23 cellular contexts compared by ENCODE assay signal in the genomic region with DNA sequence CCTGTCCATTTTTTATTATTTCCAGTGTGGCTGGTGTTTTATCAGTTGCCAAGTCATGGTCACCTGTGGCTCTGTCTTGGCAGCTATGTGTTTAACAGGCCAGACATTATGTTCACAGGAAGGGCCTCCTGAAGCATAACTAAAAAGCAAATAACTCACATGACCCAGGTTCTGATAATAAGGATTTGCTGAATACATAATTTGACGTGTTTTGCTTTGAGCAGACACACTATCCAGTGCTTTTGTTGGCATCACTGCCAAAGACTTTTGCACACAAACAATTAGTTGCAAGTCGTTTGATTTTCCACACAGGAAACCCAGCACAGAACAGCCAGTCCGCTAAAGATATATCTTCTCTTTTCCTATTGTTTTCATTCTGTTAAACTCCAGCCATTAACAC.
A peak's percentile ranks its signal among the peaks of the same experiment; 100 is the strongest.
DNase-seq lines count a peak whose midpoint lies in the region; ATAC-seq, FAIRE-seq and TF ChIP-seq lines count a peak whose summit lies in the region.
"Had no signal": no experiment of that assay in that cellular context is flagged by ENCODE, and none has a peak within 500 bp of the region (broad histone marks: within the 10 kb centered on the region; RNA-seq: fewer than 3 reads in every experiment).

No MANE protein-coding gene starts in this region.

- H3K27me3 ChIP-seq in right lobe of liver, result no peaks in the 10 kb centered on the region
- no peaks in the 10 kb centered on the region for H3K27me3 ChIP-seq in HepG2 (ENCODE audit: control insufficient read depth in 1 of 2, insufficient read depth in 2 of 2, low read length in 2 of 2)
- H3K27me3 ChIP-seq in body of pancreas, result no peaks in the 10 kb centered on the region
- H3K27me3 ChIP-seq: ascending aorta, SJSA1, suprapubic skin had no signal

- H3K27ac ChIP-seq in right lobe of liver, result no peak overlapping the region
- no peak overlapping the region for H3K27ac ChIP-seq in HepG2 (ENCODE audit: extremely low read length, insufficient read depth, low read length)
- peak overlapping the region in 3 of 4 donors; percentile 17 to 40 (median 35) for H3K27ac ChIP-seq in body of pancreas
- H3K27ac ChIP-seq: ascending aorta, SJSA1, suprapubic skin had no signal

- TF ChIP-seq POLR2A in right lobe of liver (IDR thresholded peaks at IDR 0.05) (no peak), HepG2 (IDR thresholded peaks at IDR 0.05; ENCODE audit: insufficient read depth in 1 of 2, low read depth in 2 of 2, low read length in 2 of 2) (no peak), body of pancreas (IDR thresholded peaks at IDR 0.05) (no peak)

- H3K4me2 ChIP-seq in HepG2 (ENCODE audit: low read depth, low read length), result no peak overlapping the region

- TF ChIP-seq CTCF in right lobe of liver (IDR thresholded peaks at IDR 0.05) (no peak), HepG2 (CRISPR knock-in tag; IDR thresholded peaks at IDR 0.05) (no peak), body of pancreas (IDR thresholded peaks at IDR 0.05) (no peak)

- WGBS in right lobe of liver (ENCODE audit: insufficient coverage, low coverage, low lambda C conversion rate, missing lambda C conversion rate), result 40% methylated on average over 3 of the region's 3 CpGs
- WGBS in HepG2 (ENCODE audit: low lambda C conversion rate), result 22% methylated on average over 3 of the region's 3 CpGs
- WGBS in body of pancreas, 2 donors, result 20 to 29% methylated on average over 3 of the region's 3 CpGs

- TF ChIP-seq EP300 in HepG2 (IDR thresholded peaks at IDR 0.05; ENCODE audit: low read depth in 2 of 2, low read length in 2 of 2), result no peak
- TF ChIP-seq EP300 in HepG2 (CRISPR knock-in tag; IDR thresholded peaks at IDR 0.05; ENCODE audit: borderline replicate concordance), result no peak

- H3K36me3 Mint-ChIP-seq in activated T-cell treated with anti-CD3 and anti-CD28 coated beads, Interleukin-2, amount 50 U/mL, for 72 hours (ENCODE audit: insufficient read depth in 2 of 2), result no peaks in the 10 kb centered on the region
- H3K36me3 Mint-ChIP-seq: CD8-positive, alpha-beta T cell; mesothelial cell of epicardium had no signal

- H2AFZ ChIP-seq in HepG2 (ENCODE audit: low read length), result no peak overlapping the region

- no peak overlapping the region for H3K4me3 ChIP-seq in right lobe of liver
- H3K4me3 ChIP-seq in HepG2 (replicated peaks in 1 of 3; ENCODE audit: insufficient read depth in 1 of 3, low read depth in 2 of 3, low read length in 3 of 3), result no peak overlapping the region
- H3K4me3 ChIP-seq in body of pancreas, result no peak overlapping the region
- H3K4me3 ChIP-seq: ascending aorta, SJSA1, suprapubic skin had no signal

- H3K4me1 ChIP-seq in right lobe of liver, result no peaks in the 10 kb centered on the region
- no peaks in the 10 kb centered on the region for H3K4me1 ChIP-seq in HepG2 (ENCODE audit: insufficient read depth, low read length)
- peaks cover 7% of the 10 kb centered on the region for H3K4me1 ChIP-seq in body of pancreas
- H3K4me1 ChIP-seq: ascending aorta, SJSA1 had no signal

- no peak for FAIRE-seq in HepG2 (lab: Jason Lieb, UNC)
- FAIRE-seq: keratinocyte had no signal

- H3K79me2 ChIP-seq in HepG2 (ENCODE audit: insufficient read depth, low read length), result no peaks in the 10 kb centered on the region

- H3K36me3 ChIP-seq in right lobe of liver (no peaks in the 10 kb centered on the region), HepG2 (replicated peaks in 1 of 2; ENCODE audit: control insufficient read depth in 1 of 2, insufficient read depth in 2 of 2, low read length in 2 of 2) (no peaks in the 10 kb centered on the region), body of pancreas (replicated peaks in 1 of 2; ENCODE audit: insufficient read depth in 1 of 2, low read depth in 2 of 2) (no peaks in the 10 kb centered on the region)
- H3K36me3 ChIP-seq: ascending aorta, SJSA1, suprapubic skin had no signal

- H3K27ac Mint-ChIP-seq in activated T-cell treated with anti-CD3 and anti-CD28 coated beads, Interleukin-2, amount 50 U/mL, for 72 hours, result no peak overlapping the region
- H3K27ac Mint-ChIP-seq: CD8-positive, alpha-beta T cell; dendritic cell treated with granulocyte-macrophage colony-stimulating factor and Interleukin-4, amounts not matched to agents 40 ng/mL and 50 ng/mL, for 4 days; H9; mesothelial cell of epicardium had no signal

- peaks cover 6% of the 10 kb centered on the region for H3K27me3 Mint-ChIP-seq in activated T-cell treated with anti-CD3 and anti-CD28 coated beads, Interleukin-2, amount 50 U/mL, for 72 hours (ENCODE audit: low read depth)
- H3K27me3 Mint-ChIP-seq: dendritic cell treated with granulocyte-macrophage colony-stimulating factor and Interleukin-4, amounts not matched to agents 40 ng/mL and 50 ng/mL, for 4 days had no signal

- no peaks in the 10 kb centered on the region for H3K4me1 Mint-ChIP-seq in activated T-cell treated with anti-CD3 and anti-CD28 coated beads, Interleukin-2, amount 50 U/mL, for 72 hours (ENCODE audit: low read depth)

- no peak overlapping the region for H3K4me3 Mint-ChIP-seq in activated T-cell treated with anti-CD3 and anti-CD28 coated beads, Interleukin-2, amount 50 U/mL, for 72 hours
- H3K4me3 Mint-ChIP-seq: CD8-positive, alpha-beta T cell; dendritic cell treated with granulocyte-macrophage colony-stimulating factor and Interleukin-4, amounts not matched to agents 40 ng/mL and 50 ng/mL, for 4 days; H9; mesothelial cell of epicardium; neural crest cell had no signal

- H4K20me1 ChIP-seq in HepG2 (ENCODE audit: insufficient read depth, low read length), result no peaks in the 10 kb centered on the region

- BruUV-seq in HepG2 (replicated peaks; lab: Mats Ljungman, UMichigan), result no TSS peak

- in situ Hi-C loops in HepG2 (cut with HindIII; ENCODE audit: extremely low pct_ligation_motif_present, low pct_unique_long_range_greater_than_20kb), result no loop called here

- POLR2A ChIA-PET in HepG2 (lab: Yijun Ruan, JAX), result no interaction called here

- CTCF ChIA-PET in HepG2 (lab: Yijun Ruan, JAX; ENCODE audit: low intra/inter-chr PET ratio, low total read pairs), result no interaction called here

- no peaks in the 10 kb centered on the region for H3K9me3 Mint-ChIP-seq in activated T-cell treated with anti-CD3 and anti-CD28 coated beads, Interleukin-2, amount 50 U/mL, for 72 hours
- H3K9me3 Mint-ChIP-seq: CD8-positive, alpha-beta T cell; dendritic cell treated with granulocyte-macrophage colony-stimulating factor and Interleukin-4, amounts not matched to agents 40 ng/mL and 50 ng/mL, for 4 days; H9; mesothelial cell of epicardium; neural crest cell had no signal

- H3K9ac ChIP-seq in HepG2 (ENCODE audit: insufficient read depth, low read depth, low read length), result no peak overlapping the region

- intact Hi-C loops in right lobe of liver (cut with DNase I) (no loop called here), HepG2 (cut with micrococcal nuclease; ENCODE audit: unreplicated experiment) (no loop called here), body of pancreas (cut with DNase I) (no loop called here)

- DNase-seq in right lobe of liver (no peak), HepG2 (ENCODE audit: low spot score) (no peak), body of pancreas (peak in 3 of 4 donors; percentile 60 to 72 (median 61)), lung microvascular endothelial cell (ENCODE audit: low read depth in 2 of 2) (peak; percentile 83 to 99), COLO829 (ENCODE audit: low spot score) (no peak), NCI-H82 (lab: John Stamatoyannopoulos, UW) (no peak), NCI-H2029 treated with DMSO at 0.1 percent for 48 hours (lab: John Stamatoyannopoulos, UW) (no peak)
- DNase-seq in activated T-cell treated with anti-CD3 and anti-CD28 coated beads, Interleukin-2, amount 50 U/mL, for 72 hours, result no peak
- DNase-seq: activated naive CD4-positive, alpha-beta T cell; CD8-positive, alpha-beta T cell; H9; NCI-H1105; NCI-H446 treated with DMSO at 0.1 percent for 48 hours; stimulated activated CD4-positive, alpha-beta T cell treated with anti-CD3 and anti-CD28 coated beads, Interleukin-4, amount 100 ng/mL, for 1 hour; stimulated activated CD8-positive, alpha-beta memory T cell treated with anti-CD3 and anti-CD28 coated beads, Interleukin-4, amount 100 ng/mL, for 48 hours; T-helper 9 cell had no signal

- H3K9me3 ChIP-seq in right lobe of liver, result no peaks in the 10 kb centered on the region
- H3K9me3 ChIP-seq in HepG2 (ENCODE audit: low read length), result no peaks in the 10 kb centered on the region
- no peaks in the 10 kb centered on the region for H3K9me3 ChIP-seq in body of pancreas
- H3K9me3 ChIP-seq: ascending aorta, SJSA1, suprapubic skin had no signal

- peak; percentile 40 to 66 (median 52) for ATAC-seq in right lobe of liver
- no peak for ATAC-seq in HepG2
- ATAC-seq in body of pancreas, result peak; percentile 95
- no peak for ATAC-seq in activated T-cell treated with anti-CD3 and anti-CD28 coated beads, Interleukin-2, amount 50 U/mL, for 72 hours (replicated peaks in 1 of 2)
- ATAC-seq: CD8-positive, alpha-beta T cell had no signal

- no peak for TF ChIP-seq RAD21 in HepG2 (CRISPR knock-in tag; IDR thresholded peaks at IDR 0.05)

TF ChIP-seq in HepG2, 621 proteins besides CTCF, POLR2A, EP300 and RAD21:
- TF ChIP-seq ATF7 (IDR thresholded peaks at IDR 0.05), result no peak
- no peak for TF ChIP-seq ATF7 (CRISPR knock-in tag; IDR thresholded peaks at IDR 0.05)
- no peak for TF ChIP-seq ZNF766 (CRISPR knock-in tag; IDR thresholded peaks at IDR 0.05; ENCODE audit: borderline replicate concordance)
- no peak for TF ChIP-seq MXI1 (IDR thresholded peaks at IDR 0.05; ENCODE audit: borderline replicate concordance, low read depth, low read length)
- no peak for TF ChIP-seq ZNF547 (CRISPR knock-in tag; IDR thresholded peaks at IDR 0.05)

Comparison
In these comparisons a context has a peak if more than half of its experiments do, and no peak if none do; other contexts are left out.
1. ATAC-seq: peak in right lobe of liver (4 of 4) and body of pancreas (single experiment); none in HepG2 (single experiment) and activated T-cell treated with anti-CD3 and anti-CD28 coated beads, Interleukin-2, amount 50 U/mL, for 72 hours (0 of 2).
2. DNase-seq: peak in body of pancreas (3 of 4) and lung microvascular endothelial cell (2 of 2); none in right lobe of liver (0 of 3), HepG2 (single experiment), COLO829 (single experiment), activated T-cell treated with anti-CD3 and anti-CD28 coated beads, Interleukin-2, amount 50 U/mL, for 72 hours (0 of 2), NCI-H82 (single experiment) and NCI-H2029 treated with DMSO at 0.1 percent for 48 hours (single experiment).
3. H3K27ac ChIP-seq: peak in body of pancreas (3 of 4); none in right lobe of liver (0 of 3) and HepG2 (single experiment).